ENCODE assay signal across 8 cellular contexts in genomic region chr10:20855398-20856038, GRCh38. TPM values are rescaled to one million over a fixed set of nuclear protein-coding genes. Genes with fewer than 3 reads are reported as not detected.
DNase-seq lines count a peak whose midpoint lies in the region; ATAC-seq and TF ChIP-seq lines count a peak whose summit lies in the region.

No MANE protein-coding gene starts in this region.

- no peak overlapping the region for H3K4me3 ChIP-seq in left lung

- peak; percentile 43 for ATAC-seq in left lung

- intact Hi-C loops in left lung (cut with DNase I) = no loop called here
- intact Hi-C loops in activated T-helper 2 cell treated with anti-CD3 and anti-CD28 coated beads, Interferon-gamma antibody, Interleukin-2, Interleukin-4, amounts not matched to agents 10 μg/mL and 5 μg/mL and 100 μg/mL, durations not matched to agents 14 hours and 24 hours and 36 hours (cut with micrococcal nuclease) = no loop called here

- H3K36me3 ChIP-seq in left lung = no peaks in the 10 kb centered on the region

- no peak overlapping the region for H3K27ac ChIP-seq in C4-2B
- no peak overlapping the region for H3K27ac ChIP-seq in VCaP
- H3K27ac ChIP-seq in left lung = no peak overlapping the region

- H3K9me3 Mint-ChIP-seq in activated T-helper 2 cell treated with anti-CD3 and anti-CD28 coated beads, Interferon-gamma antibody, Interleukin-2, Interleukin-4, amounts not matched to agents 10 μg/mL and 5 μg/mL and 100 μg/mL, durations not matched to agents 14 hours and 24 hours and 36 hours = no peaks in the 10 kb centered on the region

- H3K27ac Mint-ChIP-seq in activated T-helper 2 cell treated with anti-CD3 and anti-CD28 coated beads, Interferon-gamma antibody, Interleukin-2, Interleukin-4, amounts not matched to agents 10 μg/mL and 5 μg/mL and 100 μg/mL, durations not matched to agents 14 hours and 24 hours and 36 hours = no peak overlapping the region

- H3K9me3 ChIP-seq in left lung = no peaks in the 10 kb centered on the region

- H3K4me1 Mint-ChIP-seq in activated T-helper 2 cell treated with anti-CD3 and anti-CD28 coated beads, Interferon-gamma antibody, Interleukin-2, Interleukin-4, amounts not matched to agents 10 μg/mL and 5 μg/mL and 100 μg/mL, durations not matched to agents 14 hours and 24 hours and 36 hours (ENCODE audit: low read depth) = no peaks in the 10 kb centered on the region

- peak; percentile 80 for TF ChIP-seq CTCF in C4-2B (conservative IDR thresholded peaks at IDR 0.05)
- peak; percentile 70 for TF ChIP-seq CTCF in VCaP (conservative IDR thresholded peaks at IDR 0.05)
- TF ChIP-seq CTCF in left lung (IDR thresholded peaks at IDR 0.05) = no peak

- no peaks in the 10 kb centered on the region for H3K27me3 ChIP-seq in left lung

- no peak overlapping the region for H3K4me3 Mint-ChIP-seq in activated T-helper 2 cell treated with anti-CD3 and anti-CD28 coated beads, Interferon-gamma antibody, Interleukin-2, Interleukin-4, amounts not matched to agents 10 μg/mL and 5 μg/mL and 100 μg/mL, durations not matched to agents 14 hours and 24 hours and 36 hours (ENCODE audit: low read depth)

- DNase-seq in HT-29 (ENCODE audit: low spot score) = peak; percentile 16
- no peak for DNase-seq in left lung
- DNase-seq in NCI-H128 (lab: John Stamatoyannopoulos, UW; ENCODE audit: unreplicated experiment) = no peak
- DNase-seq in activated T-helper 2 cell treated with anti-CD3 and anti-CD28 coated beads, Interferon-gamma antibody, Interleukin-2, Interleukin-4, amounts not matched to agents 10 μg/mL and 5 μg/mL and 100 μg/mL, durations not matched to agents 14 hours and 24 hours and 36 hours (ENCODE audit: low spot score) = no peak
- DNase-seq in effector CD8-positive, alpha-beta T cell (lab: John Stamatoyannopoulos, UW) = no peak
- no peak for DNase-seq in NCI-H1417 treated with DMSO at 0.1 percent for 48 hours (lab: John Stamatoyannopoulos, UW)

- no peaks in the 10 kb centered on the region for H3K36me3 Mint-ChIP-seq in activated T-helper 2 cell treated with anti-CD3 and anti-CD28 coated beads, Interferon-gamma antibody, Interleukin-2, Interleukin-4, amounts not matched to agents 10 μg/mL and 5 μg/mL and 100 μg/mL, durations not matched to agents 14 hours and 24 hours and 36 hours (ENCODE audit: low read depth)

- H3K27me3 Mint-ChIP-seq in activated T-helper 2 cell treated with anti-CD3 and anti-CD28 coated beads, Interferon-gamma antibody, Interleukin-2, Interleukin-4, amounts not matched to agents 10 μg/mL and 5 μg/mL and 100 μg/mL, durations not matched to agents 14 hours and 24 hours and 36 hours (ENCODE audit: low read depth) = no peaks in the 10 kb centered on the region

- H3K4me1 ChIP-seq in left lung = no peaks in the 10 kb centered on the region

RNA-seq across cellular contexts. Expression of gene NEBL, which starts 41.6 kb away (rescaled TPM):
- total RNA-seq in HT-29 (2014; rRNA removed; shearing (Covaris generic)) = 0.68 and 2.2 TPM in 2 replicates
- total RNA-seq in left lung = 10 to 100 TPM; 58.8 to 65.9 TPM
- 0.30 and 0.43 TPM in 2 replicates for total RNA-seq in activated T-helper 2 cell treated with anti-CD3 and anti-CD28 coated beads, Interferon-gamma antibody, Interleukin-2, Interleukin-4, amounts not matched to agents 10 μg/mL and 5 μg/mL and 100 μg/mL, durations not matched to agents 14 hours and 24 hours and 36 hours

Comparison
In these comparisons a context has a peak if more than half of its experiments do, and no peak if none do; other contexts are left out.
1. CTCF ChIP-seq: peak in C4-2B (single experiment) and VCaP (single experiment); none in left lung (0 of 2).
2. RNA of gene NEBL, which starts 41.6 kb away (total RNA-seq): 58.8 to 65.9 TPM in left lung; 0.68 to 2.2 TPM in HT-29 and 0.30 to 0.43 TPM in activated T-helper 2 cell treated with anti-CD3 and anti-CD28 coated beads, Interferon-gamma antibody, Interleukin-2, Interleukin-4, amounts not matched to agents 10 μg/mL and 5 μg/mL and 100 μg/mL, durations not matched to agents 14 hours and 24 hours and 36 hours; every median in the first group is over 10 times any median in the second.